33 cellular contexts compared by ENCODE assay signal in genomic region chr12:278046-278445, GRCh38. TPM values are rescaled to one million over a fixed set of nuclear protein-coding genes. Genes with fewer than 3 reads are reported as not detected.
"Had no signal": no experiment of that assay in that cellular context is flagged by ENCODE, and none has a peak within 500 bp of the region (broad histone marks: within the 10 kb centered on the region; RNA-seq: fewer than 3 reads in every experiment).

No MANE protein-coding gene starts in this region.

- H3K27ac ChIP-seq: colonic mucosa, esophagus muscularis mucosa, foreskin keratinocyte, gastroesophageal sphincter, heart left ventricle, hepatocyte, left lung, neural progenitor cell, prostate gland, right atrium auricular region, testis, tibial artery had no signal

- H3K4me3 ChIP-seq: colonic mucosa, esophagus muscularis mucosa, gastroesophageal sphincter, heart left ventricle, hepatocyte, left lung, neural progenitor cell, prostate gland, right atrium auricular region, testis, tibial artery had no signal

- H3K27ac Mint-ChIP-seq: dendritic cell treated with granulocyte-macrophage colony-stimulating factor and Interleukin-4, amounts not matched to agents 40 ng/mL and 50 ng/mL, for 4 days; endodermal cell; nephron; neural progenitor cell; stimulated activated memory B cell treated with anti-CD40 and anti-IgM and Interleukin-4, amounts not matched to agents 10 μg/mL and 1 μg/mL and 100 μg/mL, for 72 hours; type B pancreatic cell had no signal

- H3K27me3 ChIP-seq: colonic mucosa, esophagus muscularis mucosa, foreskin keratinocyte, gastroesophageal sphincter, heart left ventricle, hepatocyte, left lung, neural progenitor cell, right atrium auricular region, testis, tibial artery had no signal

- DNase-seq: colonic mucosa; effector CD8-positive, alpha-beta T cell; endodermal cell; foreskin keratinocyte; heart left ventricle; kidney; left lung; mesendoderm; midbrain; naive thymus-derived CD4-positive, alpha-beta T cell; stimulated activated CD4-positive, alpha-beta T cell treated with anti-CD3 and anti-CD28 coated beads, Interleukin-2, amount 100 ng/mL, for 24 hours; stimulated activated CD4-positive, alpha-beta T cell treated with anti-CD3 and anti-CD28 coated beads, Interleukin-4, amount 100 ng/mL, for 24 hours; stimulated activated naive CD8-positive, alpha-beta T cell treated with anti-CD3 and anti-CD28 coated beads, Interleukin-15, Interleukin-2, amounts not matched to agents 100 U/mL and 50 U/mL, for 24 hours; substantia nigra; testis; tibial artery had no signal

- H3K27me3 Mint-ChIP-seq: dendritic cell treated with granulocyte-macrophage colony-stimulating factor and Interleukin-4, amounts not matched to agents 40 ng/mL and 50 ng/mL, for 4 days; naive thymus-derived CD4-positive, alpha-beta T cell; stimulated activated memory B cell treated with anti-CD40 and anti-IgM and Interleukin-4, amounts not matched to agents 10 μg/mL and 1 μg/mL and 100 μg/mL, for 72 hours; type B pancreatic cell had no signal

- H3K4me3 Mint-ChIP-seq: dendritic cell treated with granulocyte-macrophage colony-stimulating factor and Interleukin-4, amounts not matched to agents 40 ng/mL and 50 ng/mL, for 4 days; endodermal cell; naive thymus-derived CD4-positive, alpha-beta T cell; nephron; neural progenitor cell; stimulated activated memory B cell treated with anti-CD40 and anti-IgM and Interleukin-4, amounts not matched to agents 10 μg/mL and 1 μg/mL and 100 μg/mL, for 72 hours; type B pancreatic cell had no signal

- H3K9me3 ChIP-seq: colonic mucosa, esophagus muscularis mucosa, gastroesophageal sphincter, heart left ventricle, left lung, prostate gland, right atrium auricular region, testis, tibial artery had no signal

- ATAC-seq: foreskin keratinocyte; gastroesophageal sphincter; heart left ventricle; left lung; naive thymus-derived CD4-positive, alpha-beta T cell; sciatic nerve; stimulated activated memory B cell treated with anti-CD40 and anti-IgM and Interleukin-4, amounts not matched to agents 10 μg/mL and 1 μg/mL and 100 μg/mL, for 72 hours; stimulated activated naive CD8-positive, alpha-beta T cell treated with anti-CD3 and anti-CD28 coated beads, Interleukin-15, Interleukin-2, amounts not matched to agents 100 U/mL and 50 U/mL, for 24 hours had no signal

- H3K9me3 Mint-ChIP-seq: dendritic cell treated with granulocyte-macrophage colony-stimulating factor and Interleukin-4, amounts not matched to agents 40 ng/mL and 50 ng/mL, for 4 days; endodermal cell; nephron; neural progenitor cell; stimulated activated memory B cell treated with anti-CD40 and anti-IgM and Interleukin-4, amounts not matched to agents 10 μg/mL and 1 μg/mL and 100 μg/mL, for 72 hours; type B pancreatic cell had no signal

- H3K4me1 Mint-ChIP-seq: endodermal cell, neural progenitor cell had no signal

- H3K36me3 ChIP-seq: colonic mucosa, prostate gland had no signal

- H3K4me1 ChIP-seq: colonic mucosa, esophagus muscularis mucosa, foreskin keratinocyte, gastroesophageal sphincter, left lung, neural progenitor cell, prostate gland, right atrium auricular region, testis, tibial artery had no signal

RNA-seq across cellular contexts. Expression of gene SLC6A13, which starts 15.4 kb away (rescaled TPM):
- total RNA-seq: colonic mucosa, endothelial cell of umbilical vein, epithelial cell of proximal tubule, esophagus muscularis mucosa, fibroblast of lung, foreskin keratinocyte, gastroesophageal sphincter, lower leg skin, lung microvascular endothelial cell, osteoblast had no signal
- polyA plus RNA-seq: fibroblast of lung; foreskin keratinocyte; naive thymus-derived CD4-positive, alpha-beta T cell had no signal
